In genomic region chr6:73713426-73714147, GRCh38 we compare ENCODE assay signal across 11 cellular contexts. TPM values are rescaled to one million over a fixed set of nuclear protein-coding genes. Genes with fewer than 3 reads are reported as not detected.
DNase-seq lines count a peak whose midpoint lies in the region; ATAC-seq and TF ChIP-seq lines count a peak whose summit lies in the region.
"Had no signal": no experiment of that assay in that cellular context is flagged by ENCODE, and none has a peak within 500 bp of the region (broad histone marks: within the 10 kb centered on the region; RNA-seq: fewer than 3 reads in every experiment).

No MANE protein-coding gene starts in this region.

- H3K4me3 ChIP-seq in skin epidermis: no peak overlapping the region
- H3K4me3 ChIP-seq: smooth muscle cell had no signal

- H3K9me3 Mint-ChIP-seq in T-helper 1 cell treated with Interleukin-12 subunit alpha and Interleukin-12 subunit beta and Interleukin-4 antibody, amounts not matched to agents 30 μg/mL and 1 μg/mL, for 36 hours: no peaks in the 10 kb centered on the region
- H3K9me3 Mint-ChIP-seq in natural killer cell: no peaks in the 10 kb centered on the region

- H3K4me3 Mint-ChIP-seq in T-helper 1 cell treated with Interleukin-12 subunit alpha and Interleukin-12 subunit beta and Interleukin-4 antibody, amounts not matched to agents 30 μg/mL and 1 μg/mL, for 36 hours: no peak overlapping the region
- no peak overlapping the region for H3K4me3 Mint-ChIP-seq in natural killer cell
- H3K4me3 Mint-ChIP-seq: activated naive CD8-positive, alpha-beta T cell had no signal

- ATAC-seq in foreskin keratinocyte (no peak), natural killer cell (no peak), GM18867 (IDR thresholded peaks at IDR 0.05; ENCODE audit: unreplicated experiment) (no peak)

- no peaks in the 10 kb centered on the region for H3K27me3 Mint-ChIP-seq in T-helper 1 cell treated with Interleukin-12 subunit alpha and Interleukin-12 subunit beta and Interleukin-4 antibody, amounts not matched to agents 30 μg/mL and 1 μg/mL, for 36 hours (ENCODE audit: low read depth)
- no peaks in the 10 kb centered on the region for H3K27me3 Mint-ChIP-seq in natural killer cell (ENCODE audit: low read depth in 2 of 2)
- H3K27me3 Mint-ChIP-seq: activated naive CD8-positive, alpha-beta T cell had no signal

- peaks cover 28% of the 10 kb centered on the region for H3K4me1 ChIP-seq in foreskin keratinocyte

- DNase-seq in T-helper 1 cell (no peak), RPMI8226 (peak; percentile 48), foreskin keratinocyte (no peak), natural killer cell (no peak)
- no peak for DNase-seq in stimulated activated CD4-positive, alpha-beta T cell treated with anti-CD3 and anti-CD28 coated beads, Interleukin-2, amount 100 ng/mL, for 24 hours
- DNase-seq: hippocampal formation had no signal

- H3K27ac ChIP-seq in foreskin keratinocyte: peak overlapping the region; percentile 69
- peak overlapping the region in 13 of 21 experiments; percentile 3 to 82 (median 51) for H3K27ac ChIP-seq in skin epidermis

- peak overlapping the region; percentile 3 for H3K27ac Mint-ChIP-seq in T-helper 1 cell treated with Interleukin-12 subunit alpha and Interleukin-12 subunit beta and Interleukin-4 antibody, amounts not matched to agents 30 μg/mL and 1 μg/mL, for 36 hours
- no peak overlapping the region for H3K27ac Mint-ChIP-seq in natural killer cell
- H3K27ac Mint-ChIP-seq: activated naive CD8-positive, alpha-beta T cell had no signal

- intact Hi-C loops in natural killer cell (cut with micrococcal nuclease): no loop called here

- H3K4me1 Mint-ChIP-seq in T-helper 1 cell treated with Interleukin-12 subunit alpha and Interleukin-12 subunit beta and Interleukin-4 antibody, amounts not matched to agents 30 μg/mL and 1 μg/mL, for 36 hours (ENCODE audit: low read depth): peaks cover 19% of the 10 kb centered on the region
- H3K4me1 Mint-ChIP-seq in natural killer cell: no peaks in the 10 kb centered on the region

- H3K36me3 Mint-ChIP-seq in T-helper 1 cell treated with Interleukin-12 subunit alpha and Interleukin-12 subunit beta and Interleukin-4 antibody, amounts not matched to agents 30 μg/mL and 1 μg/mL, for 36 hours (ENCODE audit: low read depth): peaks cover 17% of the 10 kb centered on the region
- no peaks in the 10 kb centered on the region for H3K36me3 Mint-ChIP-seq in natural killer cell

- no peak for TF ChIP-seq CTCF in foreskin keratinocyte (conservative IDR thresholded peaks at IDR 0.05)
- no peak for TF ChIP-seq CTCF in natural killer cell (IDR thresholded peaks at IDR 0.05)

- H3K27me3 ChIP-seq in foreskin keratinocyte: no peaks in the 10 kb centered on the region

RNA-seq across cellular contexts. Expression of gene CD109, which starts 17.6 kb away (rescaled TPM):
- total RNA-seq in foreskin keratinocyte (42.4 and 47.8 TPM in 2 replicates), natural killer cell (under 1 TPM; 0.24 to 0.88 (median 0.83) TPM)
- polyA plus RNA-seq in foreskin keratinocyte: 7.8 and 10.2 TPM in 2 replicates

RNA-seq across cellular contexts. Expression of gene SLC17A5, which starts 59.8 kb away (rescaled TPM):
- total RNA-seq in foreskin keratinocyte: 5.7 and 6.5 TPM in 2 replicates
- polyA plus RNA-seq in foreskin keratinocyte: 3.3 and 3.4 TPM in 2 replicates
- total RNA-seq in natural killer cell: 10 to 100 TPM in 1 of 3 donors, 1 to 10 TPM in 2; 8.5 to 13.8 (median 9.1) TPM

Comparison
In these comparisons a context has a peak if more than half of its experiments do, and no peak if none do; other contexts are left out.
1. RNA of gene CD109, which starts 17.6 kb away (total RNA-seq): 42.4 to 47.8 TPM in foreskin keratinocyte; 0.24 to 0.88 TPM in natural killer cell; every median in the first group is over 10 times any median in the second.